Comparison of ENCODE assay signal across 8 cellular contexts in the genomic region with DNA sequence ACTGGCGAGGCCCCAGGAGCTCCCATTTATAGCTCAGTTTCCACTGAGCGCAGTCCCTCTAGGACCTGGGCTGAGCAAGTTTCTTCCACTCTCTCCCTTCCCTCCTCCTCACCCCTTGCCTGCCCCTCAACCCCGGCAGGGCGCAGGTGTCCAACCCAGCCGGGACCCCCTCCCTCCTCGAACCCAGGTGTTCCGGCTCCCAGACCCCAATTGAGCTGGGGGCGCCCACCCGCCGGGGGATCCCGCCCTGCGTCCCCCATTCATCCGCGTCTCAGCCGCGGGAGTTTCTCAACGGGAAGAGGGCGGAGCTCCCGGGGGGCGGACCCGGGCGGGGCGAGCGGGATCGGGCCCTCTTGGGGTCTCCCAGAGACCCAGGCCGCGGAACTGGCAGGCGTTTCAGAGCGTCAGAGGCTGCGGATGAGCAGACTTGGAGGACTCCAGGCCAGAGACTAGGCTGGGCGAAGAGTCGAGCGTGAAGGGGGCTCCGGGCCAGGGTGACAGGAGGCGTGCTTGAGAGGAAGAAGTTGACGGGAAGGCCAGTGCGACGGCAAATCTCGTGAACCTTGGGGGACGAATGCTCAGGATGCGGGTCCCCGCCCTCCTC.
DNase-seq lines count a peak whose midpoint lies in the region; ATAC-seq, FAIRE-seq and TF ChIP-seq lines count a peak whose summit lies in the region.

A gene (plus strand): TSS at position 366 of the 604 bp plus-strand sequence. CDS start 209 bp downstream, at position 575.

- no peak for FAIRE-seq in H54 (lab: Jason Lieb, UNC)

- TF ChIP-seq POLR2A in H54 (IDR thresholded peaks at IDR 0.05; ENCODE audit: low read depth, low read length) = no peak

- DNase-seq in DMS114 treated with DMSO at 0.1 percent for 48 hours (lab: John Stamatoyannopoulos, UW; ENCODE audit: unreplicated experiment) (peak; percentile 49), NCI-H2171 (lab: John Stamatoyannopoulos, UW) (peak; percentile 49), adipocyte (ENCODE audit: low read depth) (no peak), islet precursor cell (peak; percentile 70), H54 (ENCODE audit: insufficient read length, low spot score) (no peak), NCI-H128 (lab: John Stamatoyannopoulos, UW; ENCODE audit: unreplicated experiment) (no peak), RWPE1 (ENCODE audit: low spot score) (no peak)
- peak; percentile 60 for DNase-seq in stimulated activated naive CD8-positive, alpha-beta T cell treated with anti-CD3 and anti-CD28 coated beads, Interleukin-15, Interleukin-2, amounts not matched to agents 100 U/mL and 50 U/mL, for 24 hours

- peaks cover 90% of the 10 kb centered on the region for H3K27me3 ChIP-seq in adipocyte (replicated peaks; ENCODE audit: control insufficient read depth, insufficient read depth, low read length)

- CTCF ChIA-PET in RWPE1 (lab: Yijun Ruan, JAX) = interaction anchor here (0.6 to 1.3 kb wide), 2 partner anchors 23 to 173 kb away, joined by 5 to 8 read pairs; no protein-coding TSS in a partner anchor

- TF ChIP-seq CTCF in RWPE1 (conservative IDR thresholded peaks at IDR 0.05; ENCODE audit: low read depth) = no peak

- peak within 1 kb of the TSS; percentile 71 for H3K4me3 ChIP-seq in adipocyte (ENCODE audit: low read length)

- H3K27ac ChIP-seq in RWPE1 = no peak within 1 kb of the TSS

- H3K36me3 ChIP-seq in adipocyte (ENCODE audit: control insufficient read depth, insufficient read depth, low read length, severe bottlenecking) = no peaks in the 10 kb centered on the region

- H3K9me3 ChIP-seq in adipocyte (ENCODE audit: control insufficient read depth, low read length) = no peaks in the 10 kb centered on the region

- H3K4me1 ChIP-seq in adipocyte (ENCODE audit: control insufficient read depth, insufficient read depth, low read length) = peaks cover 8% of the 10 kb centered on the region

- no peak within 1 kb of the TSS for H3K9ac ChIP-seq in adipocyte (ENCODE audit: low read length)

- peak; percentile 60 for ATAC-seq in stimulated activated naive CD8-positive, alpha-beta T cell treated with anti-CD3 and anti-CD28 coated beads, Interleukin-15, Interleukin-2, amounts not matched to agents 100 U/mL and 50 U/mL, for 24 hours

- POLR2A ChIA-PET in RWPE1 (lab: Yijun Ruan, JAX; ENCODE audit: low non-redundant PET) = no interaction called here

Comparison
In these comparisons a context has a peak if more than half of its experiments do, and no peak if none do; other contexts are left out.
1. DNase-seq: peak in DMS114 treated with DMSO at 0.1 percent for 48 hours (single experiment), NCI-H2171 (single experiment), islet precursor cell (single experiment) and stimulated activated naive CD8-positive, alpha-beta T cell treated with anti-CD3 and anti-CD28 coated beads, Interleukin-15, Interleukin-2, amounts not matched to agents 100 U/mL and 50 U/mL, for 24 hours (single experiment); none in adipocyte (single experiment), H54 (single experiment), NCI-H128 (single experiment) and RWPE1 (single experiment).